18 cellular contexts compared by ENCODE assay signal in genomic region chr7:35544028-35544742, GRCh38.
DNase-seq lines count a peak whose midpoint lies in the region; ATAC-seq, FAIRE-seq and TF ChIP-seq lines count a peak whose summit lies in the region.
"Had no signal": no experiment of that assay in that cellular context is flagged by ENCODE, and none has a peak within 500 bp of the region (broad histone marks: within the 10 kb centered on the region; RNA-seq: fewer than 3 reads in every experiment).

No MANE protein-coding gene starts in this region.

- ATAC-seq in GM12878 (peak; percentile 53), right lobe of liver (peak; percentile 63 to 85 (median 72)), upper lobe of right lung (peak; percentile 8)
- ATAC-seq: A549, HCT116 had no signal

- TF ChIP-seq POLR2A in GM12878 (IDR thresholded peaks at IDR 0.05; ENCODE audit: low read depth, low read length) (no peak), esophagus muscularis mucosa (IDR thresholded peaks at IDR 0.05; ENCODE audit: low read depth) (no peak), right lobe of liver (IDR thresholded peaks at IDR 0.05) (no peak)

- H3K9ac ChIP-seq in GM12878 (ENCODE audit: control insufficient read depth, insufficient read depth, low read length), result no peak overlapping the region
- H3K9ac ChIP-seq: GM23248 had no signal

- POLR2A ChIA-PET in GM12878 (lab: Charles Lee), result interaction anchor here (1.2 kb wide), 1 partner anchor 185 kb away, joined by 12 read pairs; no protein-coding TSS in a partner anchor

- CTCF ChIA-PET in GM12878 (lab: Yijun Ruan, JAX), result interaction anchor here (0.7 to 2.1 kb wide), 4 partner anchors 10 to 123 kb away, joined by 3 to 9 read pairs (median 4); no protein-coding TSS in a partner anchor

- BruUV-seq in GM12878 (replicated peaks; lab: Mats Ljungman, UMichigan), result no TSS peak

- 18% methylated on average over 7 of the region's 7 CpGs for WGBS in GM12878 (ENCODE audit: insufficient coverage, insufficient replicate concordance, low lambda C conversion rate, missing lambda C conversion rate)
- WGBS in esophagus muscularis mucosa, result 87% methylated on average over 5 of the region's 7 CpGs
- WGBS in right lobe of liver (ENCODE audit: insufficient coverage, low coverage, low lambda C conversion rate, missing lambda C conversion rate), result 58% methylated on average over 6 of the region's 7 CpGs

- H3K27me3 ChIP-seq in GM12878 (replicated peaks in 1 of 2; ENCODE audit: control insufficient read depth in 2 of 2, insufficient read depth in 2 of 2, low read length in 1 of 2) (peaks cover 0 to 2% of the 10 kb centered on the region in 2 experiments; a peak in 2 of 4 replicates), esophagus muscularis mucosa (peaks cover 0 to 6% (median 0%) of the 10 kb centered on the region in 4 donors), right lobe of liver (no peaks in the 10 kb centered on the region), upper lobe of right lung (no peaks in the 10 kb centered on the region)
- H3K27me3 ChIP-seq: BE2C had no signal

- no peaks in the 10 kb centered on the region for H3K79me2 ChIP-seq in GM12878 (ENCODE audit: control insufficient read depth, insufficient read depth, low read length)

- no peak for TF ChIP-seq CTCF in GM12878 (IDR thresholded peaks at IDR 0.05 in 2 of 3, conservative IDR thresholded peaks at IDR 0.05 in 1 of 3; ENCODE audit: control insufficient read depth in 2 of 3, extremely low read depth in 1 of 3, insufficient read depth in 1 of 3, low read depth in 3 of 3, low read length in 3 of 3)
- TF ChIP-seq CTCF in esophagus muscularis mucosa (IDR thresholded peaks at IDR 0.05), result no peak
- TF ChIP-seq CTCF in right lobe of liver (IDR thresholded peaks at IDR 0.05), result no peak
- TF ChIP-seq CTCF in upper lobe of right lung (IDR thresholded peaks at IDR 0.05), result no peak

- no peak overlapping the region for H2AFZ ChIP-seq in GM12878 (ENCODE audit: control insufficient read depth, low read depth, low read length)
- H2AFZ ChIP-seq: GM23248 had no signal

- H3K4me1 ChIP-seq in GM12878 (ENCODE audit: control insufficient read depth, insufficient read depth, low read length) (no peaks in the 10 kb centered on the region), esophagus muscularis mucosa (no peaks in the 10 kb centered on the region), right lobe of liver (no peaks in the 10 kb centered on the region), upper lobe of right lung (no peaks in the 10 kb centered on the region)
- H3K4me1 ChIP-seq: A549, BE2C had no signal

- in situ Hi-C loops in GM12878 (cut with MboI), result no loop called here

- no peak for DNase-seq in GM12878 (ENCODE audit: low read depth, low spot score)
- DNase-seq in esophagus muscularis mucosa (ENCODE audit: extremely low spot score), result peak; percentile 72
- DNase-seq in right lobe of liver, result peak in 1 of 3 donors; percentile 33
- no peak for DNase-seq in upper lobe of right lung
- no peak for DNase-seq in DMS153 treated with DMSO at 0.1 percent for 48 hours (lab: John Stamatoyannopoulos, UW; ENCODE audit: unreplicated experiment)
- DNase-seq in EL, result no peak
- DNase-seq: BE2C; CD4-positive, alpha-beta memory T cell; DMS153; GM23248; IMR-90 had no signal

- no peak for TF ChIP-seq EP300 in GM12878 (IDR thresholded peaks at IDR 0.05; ENCODE audit: borderline replicate concordance in 1 of 2, control insufficient read depth in 1 of 2, low read depth in 2 of 2, low read length in 2 of 2)
- no peak for TF ChIP-seq EP300 in esophagus muscularis mucosa (IDR thresholded peaks at IDR 0.05)

- no peak for TF ChIP-seq RAD21 in GM12878 (IDR thresholded peaks at IDR 0.05; ENCODE audit: insufficient read depth, low read depth, low read length)

- no peak for FAIRE-seq in GM12878 (lab: Jason Lieb, UNC)
- FAIRE-seq: A549, D721Med, GM12891, H54 had no signal

- H4K20me1 ChIP-seq in GM12878 (ENCODE audit: control insufficient read depth, insufficient read depth), result no peaks in the 10 kb centered on the region

- H3K4me3 ChIP-seq in GM12878 (no peak overlapping the region), esophagus muscularis mucosa (no peak overlapping the region), right lobe of liver (no peak overlapping the region), upper lobe of right lung (no peak overlapping the region)
- H3K4me3 ChIP-seq: A549, GM23248 had no signal

- no peak overlapping the region for H3K4me2 ChIP-seq in GM12878 (ENCODE audit: control insufficient read depth, insufficient read depth)
- H3K4me2 ChIP-seq: A549 had no signal

- no peak overlapping the region for H3K27ac ChIP-seq in GM12878 (ENCODE audit: control insufficient read depth, insufficient read depth)
- H3K27ac ChIP-seq in esophagus muscularis mucosa (replicated peaks in 1 of 4), result no peak overlapping the region
- H3K27ac ChIP-seq in right lobe of liver, result no peak overlapping the region
- no peak overlapping the region for H3K27ac ChIP-seq in upper lobe of right lung
- H3K27ac ChIP-seq: A549, C4-2B, GM23248, HL-60 had no signal

- SMC1A ChIA-PET in GM12878 (lab: Charles Lee; ENCODE audit: uncharacterized antibody, unreplicated experiment), result interaction anchor here (1.0 to 1.9 kb wide), 3 partner anchors 10 to 80 kb away, joined by 4 to 10 read pairs (median 4); no protein-coding TSS in a partner anchor

- H3K9me3 ChIP-seq in GM12878 (replicated peaks; ENCODE audit: control insufficient read depth, insufficient read depth, low read length) (no peaks in the 10 kb centered on the region), esophagus muscularis mucosa (no peaks in the 10 kb centered on the region), right lobe of liver (no peaks in the 10 kb centered on the region), upper lobe of right lung (no peaks in the 10 kb centered on the region)
- H3K9me3 ChIP-seq: A549, BE2C had no signal

- RAD21 ChIA-PET in GM12878 (lab: Charles Lee; ENCODE audit: unreplicated experiment), result interaction anchor here (1.2 kb wide), 1 partner anchor 55 kb away, joined by 3 read pairs; no protein-coding TSS in a partner anchor

- H3K36me3 ChIP-seq in GM12878 (ENCODE audit: control insufficient read depth in 2 of 2, insufficient read depth in 2 of 2, low read length in 1 of 2) (no peaks in the 10 kb centered on the region), esophagus muscularis mucosa (no peaks in the 10 kb centered on the region), right lobe of liver (no peaks in the 10 kb centered on the region), upper lobe of right lung (no peaks in the 10 kb centered on the region)
- H3K36me3 ChIP-seq: BE2C had no signal

- intact Hi-C loops in GM12878 (cut with micrococcal nuclease; ENCODE audit: unreplicated experiment), result no loop called here
- intact Hi-C loops in esophagus muscularis mucosa (cut with DNase I), result no loop called here
- intact Hi-C loops in right lobe of liver (cut with DNase I), result no loop called here
- intact Hi-C loops in upper lobe of right lung (cut with DNase I), result no loop called here

TF ChIP-seq in GM12878, 131 proteins besides CTCF, POLR2A, EP300 and RAD21 (continues in another document):
- TF ChIP-seq ESRRA (IDR thresholded peaks at IDR 0.05; ENCODE audit: low read length) (no peak), USF1 (IDR thresholded peaks at IDR 0.05; ENCODE audit: borderline replicate concordance, extremely low read length, insufficient read depth, low read depth, low read length) (no peak), SKIL (IDR thresholded peaks at IDR 0.05; ENCODE audit: low read depth, poor library complexity, severe bottlenecking) (no peak), WRNIP1 (IDR thresholded peaks at IDR 0.05; ENCODE audit: borderline replicate concordance, low read depth, low read length) (no peak), BCL11A (IDR thresholded peaks at IDR 0.05; ENCODE audit: low read depth, low read length) (no peak), SREBF1 (IDR thresholded peaks at IDR 0.05; ENCODE audit: low read length) (no peak), FOXK2 (IDR thresholded peaks at IDR 0.05) (no peak), GATAD2B (conservative IDR thresholded peaks at IDR 0.05; ENCODE audit: low read depth) (no peak), ATF7 (IDR thresholded peaks at IDR 0.05; ENCODE audit: low read depth) (no peak), IRF3 (IDR thresholded peaks at IDR 0.05) (no peak), CHD1 (IDR thresholded peaks at IDR 0.05; ENCODE audit: low read depth, low read length) (no peak), HDGF (IDR thresholded peaks at IDR 0.05) (no peak), CBFB (IDR thresholded peaks at IDR 0.05; ENCODE audit: low read depth) (no peak)

Comparison
In these comparisons a context has a peak if more than half of its experiments do, and no peak if none do; other contexts are left out.
1. ATAC-seq: peak in every context shown above with its lines; median percentile 72 in right lobe of liver; 53 in GM12878; 8 in upper lobe of right lung.